In genomic region chr17:32314636-32315035, GRCh38 we compare ENCODE assay signal across 15 cellular contexts. TPM values are rescaled to one million over a fixed set of nuclear protein-coding genes. Genes with fewer than 3 reads are reported as not detected.
DNase-seq lines count a peak whose midpoint lies in the region; ATAC-seq lines count a peak whose summit lies in the region.
"Had no signal": no experiment of that assay in that cellular context is flagged by ENCODE, and none has a peak within 500 bp of the region (broad histone marks: within the 10 kb centered on the region; RNA-seq: fewer than 3 reads in every experiment).

No MANE protein-coding gene starts in this region.

- DNase-seq in G401 (ENCODE audit: low spot score) (peak; percentile 83), NCI-H1694 treated with DMSO at 0.1 percent for 48 hours (lab: John Stamatoyannopoulos, UW) (peak; percentile 53), NCI-H524 treated with DMSO at 0.1 percent for 48 hours (lab: John Stamatoyannopoulos, UW) (peak; percentile 94), cerebellum (ENCODE audit: low spot score) (peak; percentile 73), kidney tubule cell (ENCODE audit: low spot score) (no peak)
- DNase-seq: ACHN; CD4-positive, CD25-positive, alpha-beta regulatory T cell; DMS79 treated with DMSO at 0.1 percent for 48 hours; EL; GDM1; HCEC 1CT; HFFc6 had no signal

- no peak for ATAC-seq in GM21423 (IDR thresholded peaks at IDR 0.05; ENCODE audit: unreplicated experiment)
- ATAC-seq in HG03039 (IDR thresholded peaks at IDR 0.05; ENCODE audit: unreplicated experiment), result no peak
- ATAC-seq in GM21515 (IDR thresholded peaks at IDR 0.05; ENCODE audit: unreplicated experiment), result no peak

- in situ Hi-C loops in G401 (cut with HindIII; ENCODE audit: low sequenced_read_pairs), result no loop called here

RNA-seq across cellular contexts. Expression of gene C17orf75, which starts 27.3 kb away (rescaled TPM):
- total RNA-seq in G401 (2014; rRNA removed; shearing (Covaris generic)), result 25.7 and 27.9 TPM in 2 replicates
- 32.9 TPM for total RNA-seq in cerebellum

RNA-seq across cellular contexts. Expression of gene ZNF207, which starts 35.3 kb away (rescaled TPM):
- total RNA-seq in G401 (2014; rRNA removed; shearing (Covaris generic)), result 128 and 171 TPM in 2 replicates
- total RNA-seq in cerebellum, result 221 TPM

RNA-seq across cellular contexts. Expression of gene RHBDL3, which starts 49.0 kb away (rescaled TPM):
- total RNA-seq in G401 (2014; rRNA removed; shearing (Covaris generic)), result 0.10 and 1.6 TPM in 2 replicates
- 5.0 TPM for total RNA-seq in cerebellum
- total RNA-seq: CD4-positive, CD25-positive, alpha-beta regulatory T cell had no signal
